Comparison of ENCODE assay signal across 17 cellular contexts in genomic region chr3:172640751-172641150, GRCh38.
DNase-seq lines count a peak whose midpoint lies in the region; ATAC-seq and TF ChIP-seq lines count a peak whose summit lies in the region.
"Had no signal": no experiment of that assay in that cellular context is flagged by ENCODE, and none has a peak within 500 bp of the region (broad histone marks: within the 10 kb centered on the region; RNA-seq: fewer than 3 reads in every experiment).

No MANE protein-coding gene starts in this region.

- CTCF ChIA-PET in RWPE1 (lab: Yijun Ruan, JAX) = interaction anchor here (0.6 kb wide), 1 partner anchor 773 kb away, joined by 3 read pairs; no protein-coding TSS in a partner anchor

- no peak for ATAC-seq in GM21360 (IDR thresholded peaks at IDR 0.05; ENCODE audit: unreplicated experiment)
- ATAC-seq: CD8-positive, alpha-beta T cell; GM12878 had no signal

- TF ChIP-seq EP300 in esophagus muscularis mucosa (IDR thresholded peaks at IDR 0.05) = no peak

- TF ChIP-seq POLR2A in esophagus muscularis mucosa (IDR thresholded peaks at IDR 0.05; ENCODE audit: low read depth) = no peak

- no peak overlapping the region for H2AFZ ChIP-seq in hepatocyte
- H2AFZ ChIP-seq: GM23248 had no signal

- TF ChIP-seq CTCF in RWPE1 (conservative IDR thresholded peaks at IDR 0.05; ENCODE audit: low read depth) = no peak
- no peak for TF ChIP-seq CTCF in esophagus muscularis mucosa (IDR thresholded peaks at IDR 0.05)
- no peak for TF ChIP-seq CTCF in hepatocyte (IDR thresholded peaks at IDR 0.05; ENCODE audit: poor library complexity)

- no peak overlapping the region for H3K4me2 ChIP-seq in hepatocyte
- H3K4me2 ChIP-seq: BLaER1 had no signal

- H3K9me3 ChIP-seq in esophagus muscularis mucosa (no peaks in the 10 kb centered on the region), hepatocyte (ENCODE audit: low read depth) (no peaks in the 10 kb centered on the region)
- H3K9me3 ChIP-seq: BLaER1 had no signal

- H4K20me1 ChIP-seq in hepatocyte (ENCODE audit: insufficient read depth, poor library complexity, severe bottlenecking) = no peaks in the 10 kb centered on the region
- H4K20me1 ChIP-seq: BLaER1 had no signal

- H3K27ac ChIP-seq in RWPE1 (peak overlapping the region; percentile 14; the same call in 1 of the 2 replicates), esophagus muscularis mucosa (replicated peaks in 1 of 4) (no peak overlapping the region), hepatocyte (no peak overlapping the region)
- H3K27ac ChIP-seq: 22Rv1, BLaER1, C4-2B, GM23248 had no signal

- no peaks in the 10 kb centered on the region for H3K79me2 ChIP-seq in hepatocyte

- H3K27me3 ChIP-seq in esophagus muscularis mucosa (no peaks in the 10 kb centered on the region), hepatocyte (no peaks in the 10 kb centered on the region)
- H3K27me3 ChIP-seq: BLaER1 had no signal

- 90% methylated on average over 5 of the region's 5 CpGs for WGBS in esophagus muscularis mucosa
- WGBS in hepatocyte (ENCODE audit: low lambda C conversion rate, missing lambda C conversion rate) = 91% methylated on average over 5 of the region's 5 CpGs

- POLR2A ChIA-PET in RWPE1 (lab: Yijun Ruan, JAX; ENCODE audit: low non-redundant PET) = no interaction called here

- DNase-seq in EH (ENCODE audit: low read depth) (peak; percentile 36), RWPE1 (ENCODE audit: low spot score) (no peak), esophagus muscularis mucosa (ENCODE audit: extremely low spot score) (peak; percentile 53), hepatocyte (ENCODE audit: low spot score) (no peak), COR-L47 (lab: John Stamatoyannopoulos, UW) (no peak)
- DNase-seq: CD4-positive, CD25-positive, alpha-beta regulatory T cell; CD8-positive, alpha-beta T cell; DMS53; DMS79 treated with DMSO at 0.1 percent for 48 hours; GM23248; H7; HCEC 1CT had no signal

- H3K9me2 ChIP-seq in hepatocyte (replicated peaks; ENCODE audit: insufficient read depth) = no peaks in the 10 kb centered on the region

- intact Hi-C loops in esophagus muscularis mucosa (cut with DNase I) = no loop called here

- H3K4me3 ChIP-seq in esophagus muscularis mucosa = no peak overlapping the region
- no peak overlapping the region for H3K4me3 ChIP-seq in hepatocyte
- H3K4me3 ChIP-seq: BLaER1, GM12878, GM23248 had no signal

- H3K4me1 ChIP-seq in esophagus muscularis mucosa (peaks cover under 1 to 10% (median 6%) of the 10 kb centered on the region in 4 donors), hepatocyte (ENCODE audit: insufficient read depth) (no peaks in the 10 kb centered on the region)
- H3K4me1 ChIP-seq: BLaER1 had no signal

- H3K36me3 ChIP-seq in esophagus muscularis mucosa (peaks cover 0 to 41% (median 22%) of the 10 kb centered on the region in 4 donors), hepatocyte (replicated peaks; ENCODE audit: insufficient read depth, low read depth) (no peaks in the 10 kb centered on the region)

Comparison
In these comparisons a context has a peak if more than half of its experiments do, and no peak if none do; other contexts are left out.
1. DNase-seq: peak in EH (single experiment) and esophagus muscularis mucosa (single experiment); none in RWPE1 (single experiment), hepatocyte (single experiment) and COR-L47 (single experiment).